ENCODE assay signal across 32 cellular contexts in the genomic region with DNA sequence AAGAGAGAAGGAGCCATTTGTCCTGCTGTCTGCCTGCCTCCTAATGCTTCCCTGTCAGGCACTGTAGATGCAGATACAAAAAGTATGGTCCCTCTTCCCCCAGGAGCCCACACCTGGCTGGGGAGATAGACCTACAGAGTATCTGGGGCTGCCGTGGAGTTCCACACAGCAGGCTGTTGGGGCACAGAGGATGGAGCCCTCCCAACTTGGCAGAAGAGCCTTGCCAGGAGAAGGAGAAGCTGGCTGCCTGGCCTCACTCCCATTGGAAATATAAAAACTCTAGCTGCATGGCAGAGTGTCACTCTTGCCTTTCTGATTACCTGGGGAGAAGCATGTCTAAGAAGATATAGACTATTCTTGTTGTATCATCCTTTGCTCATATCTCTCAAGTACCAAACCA.
"Had no signal": no experiment of that assay in that cellular context is flagged by ENCODE, and none has a peak within 500 bp of the region (broad histone marks: within the 10 kb centered on the region; RNA-seq: fewer than 3 reads in every experiment).

No MANE protein-coding gene starts in this region.

- H3K36me3 Mint-ChIP-seq: activated CD4-positive, alpha-beta memory T cell treated with anti-CD3 and anti-CD28 coated beads for 36 hours; activated naive CD4-positive, alpha-beta T cell treated with anti-CD3 and anti-CD28 coated beads, Interleukin-2, amount 50 U/mL, for 72 hours; activated naive CD8-positive, alpha-beta T cell treated with anti-CD3 and anti-CD28 coated beads for 36 hours had no signal

- H3K9me3 Mint-ChIP-seq: activated B cell treated with CpG ODN at 0.5 μM for 24 hours; activated CD4-positive, alpha-beta memory T cell treated with anti-CD3 and anti-CD28 coated beads for 36 hours; activated CD4-positive, alpha-beta T cell treated with anti-CD3 and anti-CD28 coated beads, Interleukin-2, amount 10 ng/mL, durations not matched to agents 24 days and 14 days; activated CD8-positive, alpha-beta T cell treated with anti-CD3 and anti-CD28 coated beads for 36 hours; activated naive CD4-positive, alpha-beta T cell treated with anti-CD3 and anti-CD28 coated beads for 36 hours; activated naive CD4-positive, alpha-beta T cell treated with anti-CD3 and anti-CD28 coated beads, Interleukin-2, amount 50 U/mL, for 72 hours; activated naive CD8-positive, alpha-beta T cell treated with anti-CD3 and anti-CD28 coated beads for 36 hours; activated T-cell treated with anti-CD3 and anti-CD28 coated beads, Interleukin-2, amount 50 U/mL, for 4 hours; activated T-cell treated with anti-CD3 and anti-CD28 coated beads, Interleukin-2, amount 50 U/mL, for 72 hours; activated T-helper 1 cell treated with anti-CD3 and anti-CD28 coated beads, Interleukin-12 subunit alpha, Interleukin-12 subunit beta, Interleukin-2, Interleukin-4 antibody, amounts not matched to agents 30 ng/mL and 10 ng/mL and 1 ng/mL, durations not matched to agents 14 hours and 24 hours and 36 hours; activated T-helper 17 cell treated with anti-CD3 and anti-CD28 coated beads, Interleukin-2, amount 50 U/mL, for 72 hours; T-helper 1 cell treated with Interleukin-12 subunit alpha and Interleukin-12 subunit beta and Interleukin-4 antibody, amounts not matched to agents 30 μg/mL and 1 μg/mL, for 36 hours; T-helper 2 cell treated with Interferon-gamma antibody and Interleukin-4, amounts not matched to agents 5 μg/mL and 100 μg/mL, for 36 hours had no signal

- DNase-seq: activated B cell treated with CpG ODN at 0.5 μM for 24 hours; activated CD4-positive, alpha-beta memory T cell treated with anti-CD3 and anti-CD28 coated beads for 36 hours; activated CD4-positive, alpha-beta T cell treated with anti-CD3 and anti-CD28 coated beads for 4 hours; activated CD4-positive, alpha-beta T cell treated with anti-CD3 and anti-CD28 coated beads, Interleukin-2, amount 10 ng/mL, durations not matched to agents 24 days and 14 days; activated CD4-positive, alpha-beta T cell treated with anti-CD3 and anti-CD28 coated beads, Interleukin-2, amount 50 U/mL, for 1 hour; activated CD4-positive, alpha-beta T cell treated with anti-CD3 and anti-CD28 coated beads, Interleukin-2, amount 50 U/mL, for 4 hours; activated CD4-positive, CD25-positive, alpha-beta regulatory T cell treated with anti-CD3 and anti-CD28 coated beads, Interleukin-2, amount 50 U/mL, for 72 hours; activated CD8-positive, alpha-beta memory T cell treated with anti-CD3 and anti-CD28 coated beads, Interleukin-2, amount 50 U/mL, for 4 hours; activated CD8-positive, alpha-beta T cell treated with anti-CD3 and anti-CD28 coated beads for 36 hours; activated effector memory CD4-positive, alpha-beta T cell treated with anti-CD3 and anti-CD28 coated beads, Interleukin-2, amount 50 U/mL, for 16 hours; activated naive CD4-positive, alpha-beta T cell treated with anti-CD3 and anti-CD28 coated beads for 36 hours; activated naive CD4-positive, alpha-beta T cell treated with anti-CD3 and anti-CD28 coated beads, Interleukin-2, amount 50 U/mL, for 16 hours; activated naive CD8-positive, alpha-beta T cell treated with anti-CD3 and anti-CD28 coated beads for 36 hours; activated T-cell treated with anti-CD3 and anti-CD28 coated beads for 4 hours; activated T-cell treated with anti-CD3 and anti-CD28 coated beads, Interleukin-2, amount 50 U/mL, for 1 hour; activated T-cell treated with anti-CD3 and anti-CD28 coated beads, Interleukin-2, amount 50 U/mL, for 4 hours; activated T-cell treated with anti-CD3 and anti-CD28 coated beads, Interleukin-2, amount 50 U/mL, for 72 hours; adrenal gland; amniotic stem cell; aorta; body of pancreas; brain microvascular endothelial cell; central memory CD4-positive, alpha-beta T cell; cerebellar nuclear complex; T-helper 1 cell; T-helper 2 cell; T-helper 9 cell had no signal

- H3K4me1 Mint-ChIP-seq: activated B cell treated with CpG ODN at 0.5 μM for 24 hours; activated CD4-positive, alpha-beta T cell treated with anti-CD3 and anti-CD28 coated beads, Interleukin-2, amount 10 ng/mL, durations not matched to agents 24 days and 14 days; activated naive CD8-positive, alpha-beta T cell treated with anti-CD3 and anti-CD28 coated beads for 36 hours; activated T-helper 17 cell treated with anti-CD3 and anti-CD28 coated beads, Interleukin-2, amount 50 U/mL, for 72 hours had no signal

- ATAC-seq: activated CD8-positive, alpha-beta T cell treated with anti-CD3 and anti-CD28 coated beads for 36 hours; activated naive CD4-positive, alpha-beta T cell treated with anti-CD3 and anti-CD28 coated beads, Interleukin-2, amount 50 U/mL, for 72 hours; activated T-cell treated with anti-CD3 and anti-CD28 coated beads, Interleukin-2, amount 50 U/mL, for 4 hours; activated T-cell treated with anti-CD3 and anti-CD28 coated beads, Interleukin-2, amount 50 U/mL, for 72 hours; activated T-helper 17 cell treated with anti-CD3 and anti-CD28 coated beads, Interleukin-2, amount 50 U/mL, for 72 hours; body of pancreas had no signal

- H3K27ac Mint-ChIP-seq: activated B cell treated with CpG ODN at 0.5 μM for 24 hours; activated CD4-positive, alpha-beta memory T cell treated with anti-CD3 and anti-CD28 coated beads for 36 hours; activated CD4-positive, alpha-beta T cell treated with anti-CD3 and anti-CD28 coated beads, Interleukin-2, amount 10 ng/mL, durations not matched to agents 24 days and 14 days; activated CD8-positive, alpha-beta T cell treated with anti-CD3 and anti-CD28 coated beads for 36 hours; activated naive CD4-positive, alpha-beta T cell treated with anti-CD3 and anti-CD28 coated beads for 36 hours; activated naive CD4-positive, alpha-beta T cell treated with anti-CD3 and anti-CD28 coated beads, Interleukin-2, amount 50 U/mL, for 72 hours; activated naive CD8-positive, alpha-beta T cell treated with anti-CD3 and anti-CD28 coated beads for 36 hours; activated T-cell treated with anti-CD3 and anti-CD28 coated beads, Interleukin-2, amount 50 U/mL, for 72 hours; activated T-helper 1 cell treated with anti-CD3 and anti-CD28 coated beads, Interleukin-12 subunit alpha, Interleukin-12 subunit beta, Interleukin-2, Interleukin-4 antibody, amounts not matched to agents 30 ng/mL and 10 ng/mL and 1 ng/mL, durations not matched to agents 14 hours and 24 hours and 36 hours; activated T-helper 17 cell treated with anti-CD3 and anti-CD28 coated beads, Interleukin-2, amount 50 U/mL, for 72 hours; T-helper 1 cell treated with Interleukin-12 subunit alpha and Interleukin-12 subunit beta and Interleukin-4 antibody, amounts not matched to agents 30 μg/mL and 1 μg/mL, for 36 hours; T-helper 2 cell treated with Interferon-gamma antibody and Interleukin-4, amounts not matched to agents 5 μg/mL and 100 μg/mL, for 36 hours had no signal

- H3K4me3 Mint-ChIP-seq: activated B cell treated with CpG ODN at 0.5 μM for 24 hours; activated CD4-positive, alpha-beta memory T cell treated with anti-CD3 and anti-CD28 coated beads for 36 hours; activated CD4-positive, alpha-beta T cell treated with anti-CD3 and anti-CD28 coated beads, Interleukin-2, amount 10 ng/mL, durations not matched to agents 24 days and 14 days; activated CD8-positive, alpha-beta T cell treated with anti-CD3 and anti-CD28 coated beads for 36 hours; activated naive CD4-positive, alpha-beta T cell treated with anti-CD3 and anti-CD28 coated beads for 36 hours; activated naive CD8-positive, alpha-beta T cell treated with anti-CD3 and anti-CD28 coated beads for 36 hours; activated T-cell treated with anti-CD3 and anti-CD28 coated beads, Interleukin-2, amount 50 U/mL, for 4 hours; activated T-cell treated with anti-CD3 and anti-CD28 coated beads, Interleukin-2, amount 50 U/mL, for 72 hours; activated T-helper 1 cell treated with anti-CD3 and anti-CD28 coated beads, Interleukin-12 subunit alpha, Interleukin-12 subunit beta, Interleukin-2, Interleukin-4 antibody, amounts not matched to agents 30 ng/mL and 10 ng/mL and 1 ng/mL, durations not matched to agents 14 hours and 24 hours and 36 hours; activated T-helper 17 cell treated with anti-CD3 and anti-CD28 coated beads, Interleukin-2, amount 50 U/mL, for 72 hours; T-helper 1 cell treated with Interleukin-12 subunit alpha and Interleukin-12 subunit beta and Interleukin-4 antibody, amounts not matched to agents 30 μg/mL and 1 μg/mL, for 36 hours; T-helper 2 cell treated with Interferon-gamma antibody and Interleukin-4, amounts not matched to agents 5 μg/mL and 100 μg/mL, for 36 hours had no signal

- H3K27me3 Mint-ChIP-seq: activated naive CD8-positive, alpha-beta T cell treated with anti-CD3 and anti-CD28 coated beads for 36 hours had no signal
